15 cellular contexts compared by ENCODE assay signal in genomic region chr3:156749244-156749643, GRCh38.
DNase-seq lines count a peak whose midpoint lies in the region; ATAC-seq, FAIRE-seq and TF ChIP-seq lines count a peak whose summit lies in the region.
"Had no signal": no experiment of that assay in that cellular context is flagged by ENCODE, and none has a peak within 500 bp of the region (broad histone marks: within the 10 kb centered on the region; RNA-seq: fewer than 3 reads in every experiment).

No MANE protein-coding gene starts in this region.

- TF ChIP-seq CTCF in right atrium auricular region (IDR thresholded peaks at IDR 0.05), result no peak
- no peak for TF ChIP-seq CTCF in HepG2 (CRISPR knock-in tag; IDR thresholded peaks at IDR 0.05)
- no peak for TF ChIP-seq CTCF in upper lobe of right lung (IDR thresholded peaks at IDR 0.05)
- no peak for TF ChIP-seq CTCF in spleen (IDR thresholded peaks at IDR 0.05 in 8 of 11, conservative IDR thresholded peaks at IDR 0.05 in 3 of 11)
- no peak for TF ChIP-seq CTCF in CD4-positive, alpha-beta T cell (IDR thresholded peaks at IDR 0.05)

- H3K9me3 Mint-ChIP-seq in CD4-positive, alpha-beta T cell, result no peaks in the 10 kb centered on the region
- H3K9me3 Mint-ChIP-seq: effector memory CD8-positive, alpha-beta T cell had no signal

- TF ChIP-seq POLR2A in HepG2 (IDR thresholded peaks at IDR 0.05; ENCODE audit: insufficient read depth in 1 of 2, low read depth in 2 of 2, low read length in 2 of 2), result no peak
- no peak for TF ChIP-seq POLR2A in spleen (IDR thresholded peaks at IDR 0.05)

- no peaks in the 10 kb centered on the region for H4K20me1 ChIP-seq in HepG2 (ENCODE audit: insufficient read depth, low read length)

- H3K27me3 ChIP-seq in right atrium auricular region (no peaks in the 10 kb centered on the region), SJSA1 (replicated peaks) (no peaks in the 10 kb centered on the region), HepG2 (ENCODE audit: control insufficient read depth in 1 of 2, insufficient read depth in 2 of 2, low read length in 2 of 2) (no peaks in the 10 kb centered on the region), upper lobe of right lung (no peaks in the 10 kb centered on the region), spleen (replicated peaks in 1 of 7) (no peaks in the 10 kb centered on the region)
- H3K27me3 ChIP-seq in CD4-positive, alpha-beta T cell (ENCODE audit: control insufficient read depth, insufficient read depth, low read length), result no peaks in the 10 kb centered on the region

- peak; percentile 64 for FAIRE-seq in HepG2 (lab: Jason Lieb, UNC)

- no peaks in the 10 kb centered on the region for H3K36me3 Mint-ChIP-seq in CD4-positive, alpha-beta T cell (ENCODE audit: low read depth)

- no TSS peak for BruUV-seq in HepG2 (replicated peaks; lab: Mats Ljungman, UMichigan)

- in situ Hi-C loops in HepG2 (cut with HindIII; ENCODE audit: extremely low pct_ligation_motif_present, low pct_unique_long_range_greater_than_20kb), result no loop called here

- H3K9me3 ChIP-seq in right atrium auricular region, result peaks cover 0 to 5% of the 10 kb centered on the region in 2 donors
- no peaks in the 10 kb centered on the region for H3K9me3 ChIP-seq in SJSA1 (replicated peaks)
- H3K9me3 ChIP-seq in HepG2 (ENCODE audit: low read length), result peaks cover 12% of the 10 kb centered on the region; the same call in 1 of the 2 replicates
- no peaks in the 10 kb centered on the region for H3K9me3 ChIP-seq in upper lobe of right lung
- peaks cover 0 to 17% (median 9%) of the 10 kb centered on the region in 8 donors for H3K9me3 ChIP-seq in spleen
- H3K9me3 ChIP-seq in CD4-positive, alpha-beta T cell (ENCODE audit: control insufficient read depth, low read length), result no peaks in the 10 kb centered on the region

- H3K4me2 ChIP-seq in HepG2 (ENCODE audit: low read depth, low read length), result peak overlapping the region; percentile 55

- H3K27ac Mint-ChIP-seq in CD4-positive, alpha-beta T cell, result no peak overlapping the region
- H3K27ac Mint-ChIP-seq: stimulated activated memory B cell treated with anti-CD40 and anti-IgM and Interleukin-4, amounts not matched to agents 10 μg/mL and 1 μg/mL and 100 μg/mL, for 72 hours had no signal

- no peaks in the 10 kb centered on the region for H3K36me3 ChIP-seq in right atrium auricular region
- no peaks in the 10 kb centered on the region for H3K36me3 ChIP-seq in SJSA1
- no peaks in the 10 kb centered on the region for H3K36me3 ChIP-seq in HepG2 (replicated peaks in 1 of 2; ENCODE audit: control insufficient read depth in 1 of 2, insufficient read depth in 2 of 2, low read length in 2 of 2)
- no peaks in the 10 kb centered on the region for H3K36me3 ChIP-seq in upper lobe of right lung
- H3K36me3 ChIP-seq in spleen, result no peaks in the 10 kb centered on the region

- H3K4me3 ChIP-seq in right atrium auricular region (no peak overlapping the region), SJSA1 (no peak overlapping the region), HepG2 (replicated peaks in 1 of 3; ENCODE audit: insufficient read depth in 1 of 3, low read depth in 2 of 3, low read length in 3 of 3) (no peak overlapping the region), upper lobe of right lung (no peak overlapping the region), spleen (no peak overlapping the region)

- H3K27ac ChIP-seq in right atrium auricular region (peak overlapping the region; percentile 4 to 63), SJSA1 (peak overlapping the region; percentile 95), HepG2 (ENCODE audit: extremely low read length, insufficient read depth, low read length) (no peak overlapping the region), upper lobe of right lung (no peak overlapping the region), spleen (no peak overlapping the region)
- no peak overlapping the region for H3K27ac ChIP-seq in CD4-positive, alpha-beta T cell (ENCODE audit: low read depth, low read length)

- H3K9ac ChIP-seq in HepG2 (ENCODE audit: insufficient read depth, low read depth, low read length), result no peak overlapping the region

- WGBS in HepG2 (ENCODE audit: low lambda C conversion rate), result 10% methylated on average over 5 of the region's 5 CpGs
- WGBS in spleen, 5 donors, result 73 to 90% (median 78%) methylated on average over 5 of the region's 5 CpGs

- no peaks in the 10 kb centered on the region for H3K79me2 ChIP-seq in HepG2 (ENCODE audit: insufficient read depth, low read length)

- H2AFZ ChIP-seq in HepG2 (ENCODE audit: low read length), result no peak overlapping the region

- no peak overlapping the region for H3K4me3 Mint-ChIP-seq in CD4-positive, alpha-beta T cell
- H3K4me3 Mint-ChIP-seq: effector memory CD8-positive, alpha-beta T cell; stimulated activated memory B cell treated with anti-CD40 and anti-IgM and Interleukin-4, amounts not matched to agents 10 μg/mL and 1 μg/mL and 100 μg/mL, for 72 hours had no signal

- POLR2A ChIA-PET in HepG2 (lab: Yijun Ruan, JAX), result no interaction called here
- POLR2A ChIA-PET in CD4-positive, alpha-beta T cell (lab: Charles Lee), result no interaction called here

- no peak for ATAC-seq in left ventricle myocardium superior
- peak; percentile 97 for ATAC-seq in HepG2
- ATAC-seq in upper lobe of right lung, result peak; percentile 31
- no peak for ATAC-seq in CD4-positive, alpha-beta T cell (ENCODE audit: poor library complexity)
- ATAC-seq: effector memory CD8-positive, alpha-beta T cell; stimulated activated memory B cell treated with anti-CD40 and anti-IgM and Interleukin-4, amounts not matched to agents 10 μg/mL and 1 μg/mL and 100 μg/mL, for 72 hours had no signal

- H3K4me1 Mint-ChIP-seq in CD4-positive, alpha-beta T cell (ENCODE audit: low read depth), result no peaks in the 10 kb centered on the region
- H3K4me1 Mint-ChIP-seq: stimulated activated memory B cell treated with anti-CD40 and anti-IgM and Interleukin-4, amounts not matched to agents 10 μg/mL and 1 μg/mL and 100 μg/mL, for 72 hours had no signal

- intact Hi-C loops in left ventricle myocardium superior (cut with micrococcal nuclease), result no loop called here
- intact Hi-C loops in HepG2 (cut with micrococcal nuclease; ENCODE audit: unreplicated experiment), result no loop called here
- intact Hi-C loops in upper lobe of right lung (cut with DNase I), result no loop called here
- intact Hi-C loops in spleen (cut with DNase I; ENCODE audit: low total_unique reads), result no loop called here
- intact Hi-C loops in CD4-positive, alpha-beta T cell (cut with DNase I, micrococcal nuclease), result no loop called here

- peak in 1 of 2 experiments; percentile 27; a peak in 1 of 4 replicates for TF ChIP-seq EP300 in HepG2 (IDR thresholded peaks at IDR 0.05; ENCODE audit: low read depth in 2 of 2, low read length in 2 of 2)
- TF ChIP-seq EP300 in HepG2 (CRISPR knock-in tag; IDR thresholded peaks at IDR 0.05; ENCODE audit: borderline replicate concordance), result no peak

- peaks cover 0 to 21% of the 10 kb centered on the region in 2 donors for H3K4me1 ChIP-seq in right atrium auricular region
- peaks cover 39% of the 10 kb centered on the region for H3K4me1 ChIP-seq in SJSA1 (replicated peaks)
- peaks cover 34% of the 10 kb centered on the region for H3K4me1 ChIP-seq in HepG2 (ENCODE audit: insufficient read depth, low read length)
- H3K4me1 ChIP-seq in upper lobe of right lung, result no peaks in the 10 kb centered on the region
- no peaks in the 10 kb centered on the region for H3K4me1 ChIP-seq in spleen

- DNase-seq in right atrium auricular region (ENCODE audit: low spot score) (no peak), left ventricle myocardium superior (no peak), SJSA1 (ENCODE audit: low read depth in 1 of 2, low spot score in 2 of 2) (no peak), HepG2 (ENCODE audit: low spot score) (peak; percentile 50), upper lobe of right lung (no peak), spleen (no peak)
- DNase-seq in activated CD8-positive, alpha-beta memory T cell treated with anti-CD3 and anti-CD28 coated beads, Interleukin-2, amount 50 U/mL, for 4 hours, result no peak
- no peak for DNase-seq in CD4-positive, alpha-beta T cell
- DNase-seq: activated T-cell treated with anti-CD3 and anti-CD28 coated beads, Interleukin-2, amount 50 U/mL, for 48 hours; effector memory CD8-positive, alpha-beta T cell; HCEC 1CT; NCI-H1694 treated with DMSO at 0.1 percent for 48 hours; stimulated activated CD4-positive, alpha-beta T cell treated with anti-CD3 and anti-CD28 coated beads, Interleukin-4, amount 100 ng/mL, for 1 hour; T-helper 1 cell had no signal

- CTCF ChIA-PET in HepG2 (lab: Yijun Ruan, JAX; ENCODE audit: low intra/inter-chr PET ratio, low total read pairs), result no interaction called here
- CTCF ChIA-PET in CD4-positive, alpha-beta T cell (lab: Charles Lee), result no interaction called here

- H3K27me3 Mint-ChIP-seq in CD4-positive, alpha-beta T cell, result peaks cover 22% of the 10 kb centered on the region

- no peak for TF ChIP-seq RAD21 in HepG2 (CRISPR knock-in tag; IDR thresholded peaks at IDR 0.05)

TF ChIP-seq in HepG2, 621 proteins besides CTCF, POLR2A, EP300 and RAD21 (continues in another document):
- TF ChIP-seq HNF4G (IDR thresholded peaks at IDR 0.05; ENCODE audit: borderline replicate concordance, low read depth, low read length) (peak; percentile 58; the same call in 1 of the 2 replicates), HNF4G (CRISPR knock-in tag; IDR thresholded peaks at IDR 0.05; ENCODE audit: borderline replicate concordance, low read depth) (no peak), TBL1XR1 (IDR thresholded peaks at IDR 0.05; ENCODE audit: borderline replicate concordance, low read length, partially characterized antibody) (no peak), RFXAP (CRISPR knock-in tag; IDR thresholded peaks at IDR 0.05; ENCODE audit: borderline replicate concordance) (peak; percentile 97), DMTF1 (CRISPR knock-in tag; IDR thresholded peaks at IDR 0.05) (no peak), ISL2 (CRISPR knock-in tag; IDR thresholded peaks at IDR 0.05) (0 out of 2 replicates have a peak, but pooled peaks have one; percentile 13)

Comparison
In these comparisons a context has a peak if more than half of its experiments do, and no peak if none do; other contexts are left out.
1. H3K27ac ChIP-seq: peak in right atrium auricular region (2 of 2) and SJSA1 (single experiment); none in HepG2 (single experiment), upper lobe of right lung (single experiment), spleen (0 of 8) and CD4-positive, alpha-beta T cell (single experiment).
2. ATAC-seq: peak in HepG2 (single experiment) and upper lobe of right lung (single experiment); none in left ventricle myocardium superior (single experiment) and CD4-positive, alpha-beta T cell (single experiment).